27 cellular contexts compared by ENCODE assay signal in the genomic region with DNA sequence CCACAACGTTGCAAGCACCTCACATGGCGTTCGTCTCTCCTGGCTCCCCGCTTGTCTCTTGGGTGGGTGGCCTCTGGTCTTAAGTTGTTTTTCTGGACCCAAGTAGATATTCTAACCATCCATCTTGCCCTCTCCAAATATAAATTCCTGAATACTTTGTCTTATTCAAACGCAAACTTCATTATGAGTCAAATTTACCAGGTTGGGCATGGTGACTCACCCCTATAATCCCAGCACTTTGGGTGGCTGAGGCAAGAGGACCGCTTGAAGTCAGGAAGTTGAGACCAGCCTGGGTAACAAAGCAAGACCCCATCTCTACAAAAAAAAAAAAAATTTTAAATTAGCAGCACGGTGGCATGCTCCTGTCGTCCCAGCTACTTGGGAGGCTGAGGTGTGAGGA.
"Had no signal": no experiment of that assay in that cellular context is flagged by ENCODE, and none has a peak within 500 bp of the region (broad histone marks: within the 10 kb centered on the region; RNA-seq: fewer than 3 reads in every experiment).

No MANE protein-coding gene starts in this region.

- H3K27ac Mint-ChIP-seq: dendritic cell treated with granulocyte-macrophage colony-stimulating factor and Interleukin-4, amounts not matched to agents 40 ng/mL and 50 ng/mL, for 4 days; endodermal cell; memory B cell; natural killer cell; stimulated activated effector memory CD8-positive, alpha-beta T cell treated with anti-CD3 and anti-CD28 coated beads, Interleukin-12 subunit alpha, Interleukin-12 subunit beta, amount 100 ng/mL, for 72 hours had no signal

- H3K9me3 ChIP-seq: gastroesophageal sphincter, heart left ventricle, ovary, psoas muscle, sigmoid colon, suprapubic skin, transverse colon, upper lobe of right lung, uterus had no signal

- DNase-seq: effector CD8-positive, alpha-beta T cell; endodermal cell; foreskin fibroblast; kidney; natural killer cell; occipital lobe; ovary; psoas muscle; sigmoid colon; stimulated activated CD4-positive, alpha-beta T cell treated with anti-CD3 and anti-CD28 coated beads, Interleukin-2, amount 100 ng/mL, for 24 hours; stimulated activated CD4-positive, alpha-beta T cell treated with anti-CD3 and anti-CD28 coated beads, Interleukin-4, amount 100 ng/mL, for 24 hours; stimulated activated naive CD4-positive, alpha-beta T cell treated with Interleukin-2 at 50 U/mL for 16 hours; transverse colon; upper lobe of right lung; uterus had no signal

- H3K27ac ChIP-seq: epithelial cell of prostate, gastroesophageal sphincter, heart left ventricle, hepatocyte, ovary, psoas muscle, sigmoid colon, suprapubic skin, transverse colon, upper lobe of right lung, uterus had no signal

- H3K4me3 Mint-ChIP-seq: dendritic cell treated with granulocyte-macrophage colony-stimulating factor and Interleukin-4, amounts not matched to agents 40 ng/mL and 50 ng/mL, for 4 days; endodermal cell; memory B cell; natural killer cell; stimulated activated effector memory CD8-positive, alpha-beta T cell treated with anti-CD3 and anti-CD28 coated beads, Interleukin-12 subunit alpha, Interleukin-12 subunit beta, amount 100 ng/mL, for 72 hours had no signal

- H3K36me3 ChIP-seq: gastroesophageal sphincter, heart left ventricle, ovary, sigmoid colon, suprapubic skin, transverse colon, upper lobe of right lung, uterus had no signal

- ATAC-seq: esophagus mucosa; gastroesophageal sphincter; heart left ventricle; left lobe of liver; natural killer cell; psoas muscle; right cardiac atrium; stimulated activated effector memory CD8-positive, alpha-beta T cell treated with anti-CD3 and anti-CD28 coated beads, Interleukin-12 subunit alpha, Interleukin-12 subunit beta, amount 100 ng/mL, for 72 hours; upper lobe of right lung had no signal

- H3K4me3 ChIP-seq: gastroesophageal sphincter, heart left ventricle, hepatocyte, lung, ovary, psoas muscle, sigmoid colon, suprapubic skin, transverse colon, upper lobe of right lung, uterus had no signal

- H3K9me3 Mint-ChIP-seq: dendritic cell treated with granulocyte-macrophage colony-stimulating factor and Interleukin-4, amounts not matched to agents 40 ng/mL and 50 ng/mL, for 4 days; endodermal cell; natural killer cell; stimulated activated effector memory CD8-positive, alpha-beta T cell treated with anti-CD3 and anti-CD28 coated beads, Interleukin-12 subunit alpha, Interleukin-12 subunit beta, amount 100 ng/mL, for 72 hours had no signal

- H3K36me3 Mint-ChIP-seq: natural killer cell; stimulated activated effector memory CD8-positive, alpha-beta T cell treated with anti-CD3 and anti-CD28 coated beads, Interleukin-12 subunit alpha, Interleukin-12 subunit beta, amount 100 ng/mL, for 72 hours had no signal

- H3K27me3 ChIP-seq: gastroesophageal sphincter, ovary, sigmoid colon, transverse colon, upper lobe of right lung, uterus had no signal
